ENCODE assay signal across 8 cellular contexts in genomic region chr15:58932791-58933310, GRCh38.
DNase-seq lines count a peak whose midpoint lies in the region; ATAC-seq lines count a peak whose summit lies in the region.

No MANE protein-coding gene starts in this region.

- H3K36me3 ChIP-seq in subcutaneous abdominal adipose tissue (ENCODE audit: control insufficient read depth in 5 of 5, insufficient read depth in 5 of 5, low read length in 5 of 5) = peaks cover 6 to 13% (median 11%) of the 10 kb centered on the region in 5 donors

- no peaks in the 10 kb centered on the region for H3K9me3 Mint-ChIP-seq in T-helper 1 cell treated with Interleukin-12 subunit alpha and Interleukin-12 subunit beta and Interleukin-4 antibody, amounts not matched to agents 30 μg/mL and 1 μg/mL, for 36 hours

- peak overlapping the region; percentile 99 for H3K4me3 Mint-ChIP-seq in T-helper 1 cell treated with Interleukin-12 subunit alpha and Interleukin-12 subunit beta and Interleukin-4 antibody, amounts not matched to agents 30 μg/mL and 1 μg/mL, for 36 hours

- H3K4me3 ChIP-seq in subcutaneous abdominal adipose tissue (ENCODE audit: low read depth in 1 of 5, low read length in 5 of 5) = peak overlapping the region; percentile 93 to 99 (median 95)

- DNase-seq in T-helper 1 cell (no peak), NCI-H510A (lab: John Stamatoyannopoulos, UW) (peak; percentile 8), caudate nucleus (lab: John Stamatoyannopoulos, UW) (peak in 27 of 61 donors; percentile 25 to 79 (median 47)), left kidney (ENCODE audit: low read depth, low spot score) (peak; percentile 81)
- no peak for DNase-seq in stimulated activated CD4-positive, alpha-beta T cell treated with anti-CD3 and anti-CD28 coated beads, Interleukin-4, amount 100 ng/mL, for 4 hours

- no peaks in the 10 kb centered on the region for H3K27me3 ChIP-seq in subcutaneous abdominal adipose tissue (ENCODE audit: control insufficient read depth in 5 of 5, insufficient read depth in 4 of 5, low read length in 5 of 5)

- peaks cover 23% of the 10 kb centered on the region for H3K4me1 Mint-ChIP-seq in T-helper 1 cell treated with Interleukin-12 subunit alpha and Interleukin-12 subunit beta and Interleukin-4 antibody, amounts not matched to agents 30 μg/mL and 1 μg/mL, for 36 hours (ENCODE audit: low read depth)

- H3K27ac ChIP-seq in caudate nucleus (ENCODE audit: low read depth, low read length) (peak overlapping the region; percentile 97), subcutaneous abdominal adipose tissue (ENCODE audit: low read depth, low read length) (peak overlapping the region; percentile 96)

- peaks cover 0 to 30% (median 23%) of the 10 kb centered on the region in 5 donors for H3K4me1 ChIP-seq in subcutaneous abdominal adipose tissue (ENCODE audit: control insufficient read depth in 5 of 5, insufficient read depth in 5 of 5, low read length in 5 of 5)

- peak; percentile 39 for ATAC-seq in HG02588 (IDR thresholded peaks at IDR 0.05; ENCODE audit: unreplicated experiment)

- no peaks in the 10 kb centered on the region for H3K9me3 ChIP-seq in subcutaneous abdominal adipose tissue (ENCODE audit: control insufficient read depth in 5 of 5, low read length in 5 of 5)

- peaks cover 5% of the 10 kb centered on the region for H3K36me3 Mint-ChIP-seq in T-helper 1 cell treated with Interleukin-12 subunit alpha and Interleukin-12 subunit beta and Interleukin-4 antibody, amounts not matched to agents 30 μg/mL and 1 μg/mL, for 36 hours (ENCODE audit: low read depth)

- H3K9ac ChIP-seq in subcutaneous abdominal adipose tissue (ENCODE audit: low read length in 5 of 5) = peak overlapping the region; percentile 96 to 99 (median 99)

- H3K27ac Mint-ChIP-seq in T-helper 1 cell treated with Interleukin-12 subunit alpha and Interleukin-12 subunit beta and Interleukin-4 antibody, amounts not matched to agents 30 μg/mL and 1 μg/mL, for 36 hours = peak overlapping the region; percentile 100

- H3K27me3 Mint-ChIP-seq in T-helper 1 cell treated with Interleukin-12 subunit alpha and Interleukin-12 subunit beta and Interleukin-4 antibody, amounts not matched to agents 30 μg/mL and 1 μg/mL, for 36 hours (ENCODE audit: low read depth) = no peaks in the 10 kb centered on the region

Comparison
In these comparisons a context has a peak if more than half of its experiments do, and no peak if none do; other contexts are left out.
1. DNase-seq: peak in NCI-H510A (single experiment) and left kidney (single experiment); none in T-helper 1 cell (0 of 5) and stimulated activated CD4-positive, alpha-beta T cell treated with anti-CD3 and anti-CD28 coated beads, Interleukin-4, amount 100 ng/mL, for 4 hours (0 of 2).